In genomic region chr10:77855404-77856155, GRCh38 we compare ENCODE assay signal across 1 cellular context.
TF ChIP-seq lines count a peak whose summit lies in the region.

No MANE protein-coding gene starts in this region.

TF ChIP-seq in GM23338, 12 proteins besides CTCF, POLR2A, EP300 and RAD21 (continued from another document):
- no peak for TF ChIP-seq REST (IDR thresholded peaks at IDR 0.05; ENCODE audit: unreplicated experiment)
- TF ChIP-seq POLR2AphosphoS5 (IDR thresholded peaks at IDR 0.05; ENCODE audit: low read depth): no peak
- TF ChIP-seq ZNF331 (CRISPR knock-in tag; IDR thresholded peaks at IDR 0.05; ENCODE audit: low read depth): no peak
- no peak for TF ChIP-seq STAT1 (IDR thresholded peaks at IDR 0.05; ENCODE audit: unreplicated experiment)
- TF ChIP-seq ZNF114 (CRISPR knock-in tag; IDR thresholded peaks at IDR 0.05): no peak
- TF ChIP-seq EZH2phosphoT487 (IDR thresholded peaks at IDR 0.05; ENCODE audit: unreplicated experiment): no peak
- no peak for TF ChIP-seq NANOG (IDR thresholded peaks at IDR 0.05; ENCODE audit: borderline replicate concordance)
- no peak for TF ChIP-seq CREB1 (CRISPR knock-in tag; IDR thresholded peaks at IDR 0.05; ENCODE audit: low read depth)
- TF ChIP-seq ZNF462 (CRISPR knock-in tag; IDR thresholded peaks at IDR 0.05): no peak
- no peak for TF ChIP-seq ETS1 (IDR thresholded peaks at IDR 0.05)
- TF ChIP-seq EZH2 (IDR thresholded peaks at IDR 0.05; ENCODE audit: low read depth, unreplicated experiment): no peak
